24 cellular contexts compared by ENCODE assay signal in the genomic region with DNA sequence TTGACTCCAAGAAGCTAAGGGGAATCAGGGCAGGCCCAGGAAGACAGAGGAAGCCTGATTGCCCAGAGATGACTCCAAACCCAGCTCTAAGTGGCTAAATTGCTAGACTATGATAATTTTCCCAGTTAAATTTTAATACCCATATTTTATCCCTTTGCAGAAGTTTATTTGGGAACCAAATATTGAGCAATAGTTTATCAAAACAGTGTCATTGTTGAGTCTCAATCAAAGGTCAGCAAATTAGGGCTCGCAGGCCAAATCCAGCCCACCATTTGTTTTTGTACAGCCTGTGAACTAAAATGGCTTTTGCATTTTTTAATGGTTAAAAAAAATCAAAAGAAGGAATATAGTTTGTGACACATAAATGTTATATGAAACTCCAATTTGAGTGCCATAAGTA.
"Had no signal": no experiment of that assay in that cellular context is flagged by ENCODE, and none has a peak within 500 bp of the region (broad histone marks: within the 10 kb centered on the region; RNA-seq: fewer than 3 reads in every experiment).

No MANE protein-coding gene starts in this region.

- FAIRE-seq: HTR-8/SVneo, RCC 7860 had no signal

- H3K4me1 ChIP-seq: SJSA1 had no signal

- H3K27ac ChIP-seq: HL-60, KMS-11, SJSA1, SK-N-MC had no signal

- H3K9me3 ChIP-seq: SJSA1 had no signal

- H3K4me2 ChIP-seq: KMS-11 had no signal

- DNase-seq: Kasumi-1, MM.1S, MV-4-11, NCI-H1092, NCI-H1105 treated with DMSO at 0.1 percent for 48 hours, NCI-H1417 treated with DMSO at 0.1 percent for 48 hours, NCI-H146, NCI-H1694 treated with DMSO at 0.1 percent for 48 hours, NCI-H1930, NCI-H2081, NCI-H2107, NCI-H2227 treated with DMSO at 0.1 percent for 48 hours, NCI-H524 treated with DMSO at 0.1 percent for 48 hours, NCI-H69, NCI-H774, Right ventricle myocardium superior, RPMI8226, SIG-M5 had no signal

- H3K9ac ChIP-seq: KMS-11 had no signal

- H3K4me3 ChIP-seq: SJSA1, SK-N-MC had no signal

- H3K36me3 ChIP-seq: SJSA1 had no signal
